21 cellular contexts compared by ENCODE assay signal in genomic region chr2:201024518-201024917, GRCh38.
"Had no signal": no experiment of that assay in that cellular context is flagged by ENCODE, and none has a peak within 500 bp of the region (broad histone marks: within the 10 kb centered on the region; RNA-seq: fewer than 3 reads in every experiment).

No MANE protein-coding gene starts in this region.

- H3K4me3 Mint-ChIP-seq: immature natural killer cell; mesothelial cell of epicardium; naive thymus-derived CD4-positive, alpha-beta T cell had no signal

- H3K4me1 Mint-ChIP-seq: mesothelial cell of epicardium had no signal

- ATAC-seq: foreskin keratinocyte; gastroesophageal sphincter; heart left ventricle; left lung; left ventricle myocardium superior; lower lobe of right lung; naive thymus-derived CD4-positive, alpha-beta T cell had no signal

- H3K4me1 ChIP-seq: esophagus muscularis mucosa, foreskin keratinocyte, gastroesophageal sphincter, left lung, lower lobe of right lung had no signal

- H3K4me3 ChIP-seq: coronary artery, dorsolateral prefrontal cortex, esophagus muscularis mucosa, gastroesophageal sphincter, heart left ventricle, hepatocyte, left lung, lower lobe of right lung had no signal

- DNase-seq: dermis blood vessel endothelial cell; dorsolateral prefrontal cortex; effector CD4-positive, alpha-beta T cell; effector memory CD4-positive, alpha-beta T cell; foreskin keratinocyte; heart left ventricle; hypothalamus; immature natural killer cell; islet precursor cell; kidney; kidney glomerular epithelial cell; left lung; left ventricle myocardium superior; lower lobe of right lung; mesenchymal stem cell; naive thymus-derived CD4-positive, alpha-beta T cell had no signal

- H3K27me3 Mint-ChIP-seq: naive thymus-derived CD4-positive, alpha-beta T cell had no signal

- H3K27ac Mint-ChIP-seq: mesothelial cell of epicardium had no signal

- H3K9me3 Mint-ChIP-seq: immature natural killer cell had no signal

- H3K9me3 ChIP-seq: esophagus muscularis mucosa, gastroesophageal sphincter, left lung, lower lobe of right lung had no signal
